In the genomic region with DNA sequence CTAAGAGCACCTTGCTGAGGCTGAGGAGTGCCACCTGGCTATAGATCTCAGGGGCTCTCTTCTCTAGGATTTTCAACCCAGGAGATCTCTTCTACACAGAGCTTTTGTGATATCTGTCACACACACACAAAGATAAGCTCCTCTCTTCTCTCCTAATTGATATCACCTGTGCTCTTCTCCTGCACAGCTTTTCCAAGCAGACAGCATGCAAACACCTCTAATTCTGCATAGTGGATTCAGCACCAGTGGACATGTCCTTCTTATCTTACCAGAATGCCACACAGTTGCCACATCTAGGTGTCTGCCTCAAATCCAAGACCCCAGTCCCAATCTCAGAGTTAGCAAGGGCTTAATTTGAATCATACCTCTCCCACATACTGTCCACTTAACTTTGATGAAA, we compare ENCODE assay signal across 1 cellular context.
TF ChIP-seq lines count a peak whose summit lies in the region.

No MANE protein-coding gene starts in this region.

TF ChIP-seq in SK-N-SH treated with all-trans-retinoic acid at 6 μM for 48 hours, 23 proteins besides CTCF, POLR2A, EP300 and RAD21 (continued from another document):
- TF ChIP-seq, protein P1, sequence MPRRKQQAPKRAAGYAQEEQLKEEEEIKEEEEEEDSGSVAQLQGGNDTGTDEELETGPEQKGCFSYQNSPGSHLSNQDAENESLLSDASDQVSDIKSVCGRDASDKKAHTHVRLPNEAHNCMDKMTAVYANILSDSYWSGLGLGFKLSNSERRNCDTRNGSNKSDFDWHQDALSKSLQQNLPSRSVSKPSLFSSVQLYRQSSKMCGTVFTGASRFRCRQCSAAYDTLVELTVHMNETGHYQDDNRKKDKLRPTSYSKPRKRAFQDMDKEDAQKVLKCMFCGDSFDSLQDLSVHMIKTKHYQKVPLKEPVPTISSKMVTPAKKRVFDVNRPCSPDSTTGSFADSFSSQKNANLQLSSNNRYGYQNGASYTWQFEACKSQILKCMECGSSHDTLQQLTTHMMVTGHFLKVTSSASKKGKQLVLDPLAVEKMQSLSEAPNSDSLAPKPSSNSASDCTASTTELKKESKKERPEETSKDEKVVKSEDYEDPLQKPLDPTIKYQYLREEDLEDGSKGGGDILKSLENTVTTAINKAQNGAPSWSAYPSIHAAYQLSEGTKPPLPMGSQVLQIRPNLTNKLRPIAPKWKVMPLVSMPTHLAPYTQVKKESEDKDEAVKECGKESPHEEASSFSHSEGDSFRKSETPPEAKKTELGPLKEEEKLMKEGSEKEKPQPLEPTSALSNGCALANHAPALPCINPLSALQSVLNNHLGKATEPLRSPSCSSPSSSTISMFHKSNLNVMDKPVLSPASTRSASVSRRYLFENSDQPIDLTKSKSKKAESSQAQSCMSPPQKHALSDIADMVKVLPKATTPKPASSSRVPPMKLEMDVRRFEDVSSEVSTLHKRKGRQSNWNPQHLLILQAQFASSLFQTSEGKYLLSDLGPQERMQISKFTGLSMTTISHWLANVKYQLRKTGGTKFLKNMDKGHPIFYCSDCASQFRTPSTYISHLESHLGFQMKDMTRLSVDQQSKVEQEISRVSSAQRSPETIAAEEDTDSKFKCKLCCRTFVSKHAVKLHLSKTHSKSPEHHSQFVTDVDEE (CRISPR knock-in tag; IDR thresholded peaks at IDR 0.05), result no peak
- TF ChIP-seq PPARA (CRISPR knock-in tag; IDR thresholded peaks at IDR 0.05; ENCODE audit: borderline replicate concordance), result no peak
- TF ChIP-seq, protein P2, sequence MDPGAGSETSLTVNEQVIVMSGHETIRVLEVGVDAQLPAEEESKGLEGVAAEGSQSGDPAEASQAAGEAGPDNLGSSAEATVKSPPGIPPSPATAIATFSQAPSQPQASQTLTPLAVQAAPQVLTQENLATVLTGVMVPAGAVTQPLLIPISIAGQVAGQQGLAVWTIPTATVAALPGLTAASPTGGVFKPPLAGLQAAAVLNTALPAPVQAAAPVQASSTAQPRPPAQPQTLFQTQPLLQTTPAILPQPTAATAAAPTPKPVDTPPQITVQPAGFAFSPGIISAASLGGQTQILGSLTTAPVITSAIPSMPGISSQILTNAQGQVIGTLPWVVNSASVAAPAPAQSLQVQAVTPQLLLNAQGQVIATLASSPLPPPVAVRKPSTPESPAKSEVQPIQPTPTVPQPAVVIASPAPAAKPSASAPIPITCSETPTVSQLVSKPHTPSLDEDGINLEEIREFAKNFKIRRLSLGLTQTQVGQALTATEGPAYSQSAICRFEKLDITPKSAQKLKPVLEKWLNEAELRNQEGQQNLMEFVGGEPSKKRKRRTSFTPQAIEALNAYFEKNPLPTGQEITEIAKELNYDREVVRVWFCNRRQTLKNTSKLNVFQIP (CRISPR knock-in tag; IDR thresholded peaks at IDR 0.05; ENCODE audit: borderline replicate concordance, low read depth), result no peak
TF ChIP-seq in SK-N-SH treated with all-trans-retinoic acid at 6 μM for 48 hours: peak in this region for 0.
